In the genomic region with DNA sequence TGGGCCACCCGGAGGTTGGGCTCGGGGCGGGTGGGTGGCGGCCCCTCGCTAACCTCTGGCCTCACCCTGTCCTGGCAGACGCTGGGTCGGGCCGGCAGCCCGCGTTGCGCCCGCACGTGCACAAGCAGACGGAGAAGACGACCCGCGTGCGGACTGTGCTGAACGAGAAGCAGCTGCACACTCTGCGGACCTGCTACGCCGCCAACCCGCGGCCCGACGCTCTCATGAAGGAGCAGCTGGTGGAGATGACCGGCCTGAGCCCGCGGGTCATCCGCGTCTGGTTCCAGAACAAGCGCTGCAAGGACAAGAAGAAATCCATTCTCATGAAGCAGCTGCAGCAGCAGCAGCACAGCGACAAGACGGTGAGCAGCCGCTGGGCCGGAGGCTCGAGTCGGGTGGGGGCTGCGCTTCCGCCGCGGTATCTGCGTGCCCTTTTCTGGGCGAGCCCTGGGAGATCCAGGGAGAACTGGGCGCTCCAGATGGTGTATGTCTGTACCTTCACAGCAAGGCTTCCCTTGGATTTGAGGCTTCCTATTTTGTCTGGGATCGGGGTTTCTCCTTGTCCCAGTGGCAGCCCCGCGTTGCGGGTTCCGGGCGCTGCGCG, we compare ENCODE assay signal across 1 cellular context.
TF ChIP-seq lines count a peak whose summit lies in the region.

No MANE protein-coding gene starts in this region.

TF ChIP-seq in K562, 482 proteins besides CTCF, POLR2A, EP300 and RAD21:
- TF ChIP-seq TRIM28 (IDR thresholded peaks at IDR 0.05) (no peak), RBM34 (IDR thresholded peaks at IDR 0.05; ENCODE audit: borderline replicate concordance, insufficient read depth, low read length) (no peak), ZNF133 (CRISPR knock-in tag; IDR thresholded peaks at IDR 0.05) (no peak), ZNF561 (CRISPR knock-in tag; conservative IDR thresholded peaks at IDR 0.05) (no peak), FIP1L1 (IDR thresholded peaks at IDR 0.05; ENCODE audit: low read depth, low read length, poor library complexity, severe bottlenecking) (peak; percentile 51), BRF2 (IDR thresholded peaks at IDR 0.05; ENCODE audit: borderline replicate concordance, insufficient read depth, insufficient read length) (no peak), PHF20 (IDR thresholded peaks at IDR 0.05; ENCODE audit: partially characterized antibody) (no peak), RBFOX2 (IDR thresholded peaks at IDR 0.05; ENCODE audit: low read depth, low read length) (peak; percentile 27), POU5F1 (IDR thresholded peaks at IDR 0.05; ENCODE audit: borderline replicate concordance, low read depth, low read length, partially characterized antibody) (no peak), EP400 (IDR thresholded peaks at IDR 0.05) (no peak), ZBTB33 (CRISPR knock-in tag; IDR thresholded peaks at IDR 0.05) (peak; percentile 94), HDAC6 (IDR thresholded peaks at IDR 0.05; ENCODE audit: low read depth, low read length) (no peak), ZFX (CRISPR knock-in tag; IDR thresholded peaks at IDR 0.05) (no peak), SMARCC2 (IDR thresholded peaks at IDR 0.05; ENCODE audit: low read depth) (no peak)
- TF ChIP-seq, protein P1, sequence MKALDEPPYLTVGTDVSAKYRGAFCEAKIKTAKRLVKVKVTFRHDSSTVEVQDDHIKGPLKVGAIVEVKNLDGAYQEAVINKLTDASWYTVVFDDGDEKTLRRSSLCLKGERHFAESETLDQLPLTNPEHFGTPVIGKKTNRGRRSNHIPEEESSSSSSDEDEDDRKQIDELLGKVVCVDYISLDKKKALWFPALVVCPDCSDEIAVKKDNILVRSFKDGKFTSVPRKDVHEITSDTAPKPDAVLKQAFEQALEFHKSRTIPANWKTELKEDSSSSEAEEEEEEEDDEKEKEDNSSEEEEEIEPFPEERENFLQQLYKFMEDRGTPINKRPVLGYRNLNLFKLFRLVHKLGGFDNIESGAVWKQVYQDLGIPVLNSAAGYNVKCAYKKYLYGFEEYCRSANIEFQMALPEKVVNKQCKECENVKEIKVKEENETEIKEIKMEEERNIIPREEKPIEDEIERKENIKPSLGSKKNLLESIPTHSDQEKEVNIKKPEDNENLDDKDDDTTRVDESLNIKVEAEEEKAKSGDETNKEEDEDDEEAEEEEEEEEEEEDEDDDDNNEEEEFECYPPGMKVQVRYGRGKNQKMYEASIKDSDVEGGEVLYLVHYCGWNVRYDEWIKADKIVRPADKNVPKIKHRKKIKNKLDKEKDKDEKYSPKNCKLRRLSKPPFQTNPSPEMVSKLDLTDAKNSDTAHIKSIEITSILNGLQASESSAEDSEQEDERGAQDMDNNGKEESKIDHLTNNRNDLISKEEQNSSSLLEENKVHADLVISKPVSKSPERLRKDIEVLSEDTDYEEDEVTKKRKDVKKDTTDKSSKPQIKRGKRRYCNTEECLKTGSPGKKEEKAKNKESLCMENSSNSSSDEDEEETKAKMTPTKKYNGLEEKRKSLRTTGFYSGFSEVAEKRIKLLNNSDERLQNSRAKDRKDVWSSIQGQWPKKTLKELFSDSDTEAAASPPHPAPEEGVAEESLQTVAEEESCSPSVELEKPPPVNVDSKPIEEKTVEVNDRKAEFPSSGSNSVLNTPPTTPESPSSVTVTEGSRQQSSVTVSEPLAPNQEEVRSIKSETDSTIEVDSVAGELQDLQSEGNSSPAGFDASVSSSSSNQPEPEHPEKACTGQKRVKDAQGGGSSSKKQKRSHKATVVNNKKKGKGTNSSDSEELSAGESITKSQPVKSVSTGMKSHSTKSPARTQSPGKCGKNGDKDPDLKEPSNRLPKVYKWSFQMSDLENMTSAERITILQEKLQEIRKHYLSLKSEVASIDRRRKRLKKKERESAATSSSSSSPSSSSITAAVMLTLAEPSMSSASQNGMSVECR (CRISPR knock-in tag; IDR thresholded peaks at IDR 0.05), result no peak
